In genomic region chr4:53582194-53582593, GRCh38 we compare ENCODE assay signal across 18 cellular contexts. TPM values are rescaled to one million over a fixed set of nuclear protein-coding genes. Genes with fewer than 3 reads are reported as not detected.
DNase-seq lines count a peak whose midpoint lies in the region; ATAC-seq, FAIRE-seq and TF ChIP-seq lines count a peak whose summit lies in the region.
"Had no signal": no experiment of that assay in that cellular context is flagged by ENCODE, and none has a peak within 500 bp of the region (broad histone marks: within the 10 kb centered on the region; RNA-seq: fewer than 3 reads in every experiment).

No MANE protein-coding gene starts in this region.

- peak overlapping the region; percentile 84; the same call in 1 of the 3 replicates for H2BK15ac ChIP-seq in IMR-90 (ENCODE audit: low read depth, low read length)

- H4K91ac ChIP-seq in IMR-90 (ENCODE audit: insufficient read depth, low read depth, low read length) = peak overlapping the region; percentile 90

- TF ChIP-seq RAD21 in IMR-90 (IDR thresholded peaks at IDR 0.05; ENCODE audit: low read length) (no peak), HepG2 (CRISPR knock-in tag; IDR thresholded peaks at IDR 0.05) (no peak)

- H3K4me1 ChIP-seq in IMR-90 (ENCODE audit: control insufficient read depth, insufficient read depth, low read length) (peaks cover 28% of the 10 kb centered on the region), hepatocyte (ENCODE audit: insufficient read depth) (peaks cover 31% of the 10 kb centered on the region), HepG2 (ENCODE audit: insufficient read depth, low read length) (peaks cover 45% of the 10 kb centered on the region), thyroid gland (peaks cover 25 to 40% of the 10 kb centered on the region in 2 donors)

- no TSS peak for BruUV-seq in IMR-90 (replicated peaks; lab: Mats Ljungman, UMichigan)
- no TSS peak for BruUV-seq in HepG2 (replicated peaks; lab: Mats Ljungman, UMichigan)

- no peaks in the 10 kb centered on the region for H3K9me3 ChIP-seq in IMR-90 (ENCODE audit: control insufficient read depth, insufficient read depth, low read length)
- no peaks in the 10 kb centered on the region for H3K9me3 ChIP-seq in hepatocyte (ENCODE audit: low read depth)
- H3K9me3 ChIP-seq in HepG2 (ENCODE audit: low read length) = no peaks in the 10 kb centered on the region
- no peaks in the 10 kb centered on the region for H3K9me3 ChIP-seq in thyroid gland
- H3K9me3 ChIP-seq: A549, BLaER1 had no signal

- no peaks in the 10 kb centered on the region for H3K9me2 ChIP-seq in hepatocyte (replicated peaks; ENCODE audit: insufficient read depth)

- CTCF ChIA-PET in IMR-90 (lab: Yijun Ruan, JAX) (interaction anchor here (1.3 kb wide), 1 partner anchor 91 kb away, joined by 4 read pairs; no protein-coding TSS in a partner anchor), HepG2 (lab: Yijun Ruan, JAX; ENCODE audit: low intra/inter-chr PET ratio, low total read pairs) (no interaction called here)

- H2AFZ ChIP-seq in IMR-90 (replicated peaks; ENCODE audit: low read length, poor library complexity) (no peak overlapping the region), hepatocyte (no peak overlapping the region), HepG2 (ENCODE audit: low read length) (no peak overlapping the region)
- H2AFZ ChIP-seq: GM23338 had no signal

- peaks cover 2% of the 10 kb centered on the region for H3K27me3 Mint-ChIP-seq in activated T-helper 17 cell treated with anti-CD3 and anti-CD28 coated beads, Interleukin-2, amount 50 U/mL, for 72 hours

- peak overlapping the region; percentile 84 for H2BK120ac ChIP-seq in IMR-90 (ENCODE audit: low read depth, low read length)

- peaks cover 10% of the 10 kb centered on the region for H3K9me1 ChIP-seq in IMR-90 (ENCODE audit: insufficient read depth, low read length)

- H2BK5ac ChIP-seq in IMR-90 (ENCODE audit: low read depth, low read length, poor library complexity, severe bottlenecking) = no peak overlapping the region

- no peak overlapping the region for H3K4me3 Mint-ChIP-seq in activated T-helper 17 cell treated with anti-CD3 and anti-CD28 coated beads, Interleukin-2, amount 50 U/mL, for 72 hours
- H3K4me3 Mint-ChIP-seq: CD8-positive, alpha-beta memory T cell; GM23338 had no signal

- peak overlapping the region; percentile 24; the same call in 1 of the 2 replicates for H3K4me2 ChIP-seq in IMR-90 (ENCODE audit: low read depth, low read length)
- peak overlapping the region; percentile 38 for H3K4me2 ChIP-seq in hepatocyte
- H3K4me2 ChIP-seq in HepG2 (ENCODE audit: low read depth, low read length) = no peak overlapping the region
- H3K4me2 ChIP-seq: A549, BLaER1, GM23338 had no signal

- H3K56ac ChIP-seq in IMR-90 (ENCODE audit: extremely low read depth, insufficient read depth, low read length) = no peak overlapping the region

- H4K8ac ChIP-seq in IMR-90 (ENCODE audit: low read depth in 2 of 2, low read length in 2 of 2) = peak overlapping the region; percentile 10 to 37; a peak in 1 of 4 replicates

- peaks cover 77% of the 10 kb centered on the region for H3K79me2 ChIP-seq in hepatocyte
- H3K79me2 ChIP-seq in HepG2 (ENCODE audit: insufficient read depth, low read length) = no peaks in the 10 kb centered on the region

- H2BK20ac ChIP-seq in IMR-90 (ENCODE audit: low read depth, low read length) = peak overlapping the region; percentile 83

- no peaks in the 10 kb centered on the region for H4K20me1 ChIP-seq in IMR-90 (ENCODE audit: insufficient read depth, low read length)
- H4K20me1 ChIP-seq in hepatocyte (ENCODE audit: insufficient read depth, poor library complexity, severe bottlenecking) = no peaks in the 10 kb centered on the region
- H4K20me1 ChIP-seq in HepG2 (ENCODE audit: insufficient read depth, low read length) = no peaks in the 10 kb centered on the region
- H4K20me1 ChIP-seq: BLaER1 had no signal

- no peak overlapping the region for H3K27ac Mint-ChIP-seq in activated T-helper 17 cell treated with anti-CD3 and anti-CD28 coated beads, Interleukin-2, amount 50 U/mL, for 72 hours
- H3K27ac Mint-ChIP-seq: CD8-positive, alpha-beta memory T cell; GM23338 had no signal

- H4K5ac ChIP-seq in IMR-90 (ENCODE audit: low read depth, low read length) = peak overlapping the region; percentile 67; the same call in 1 of the 2 replicates

- TF ChIP-seq POLR2A in IMR-90 (IDR thresholded peaks at IDR 0.05; ENCODE audit: low read depth, low read length) (no peak), HepG2 (IDR thresholded peaks at IDR 0.05; ENCODE audit: insufficient read depth in 1 of 2, low read depth in 2 of 2, low read length in 2 of 2) (no peak), thyroid gland (IDR thresholded peaks at IDR 0.05) (no peak)

- H3K9ac ChIP-seq in IMR-90 (ENCODE audit: low read depth, low read length) = no peak overlapping the region
- no peak overlapping the region for H3K9ac ChIP-seq in HepG2 (ENCODE audit: insufficient read depth, low read depth, low read length)
- H3K9ac ChIP-seq: BLaER1 had no signal

- H3K4me3 ChIP-seq in IMR-90 (ENCODE audit: insufficient read depth, low read depth, low read length) (no peak overlapping the region), hepatocyte (no peak overlapping the region), HepG2 (replicated peaks in 1 of 3; ENCODE audit: insufficient read depth in 1 of 3, low read depth in 2 of 3, low read length in 3 of 3) (no peak overlapping the region), thyroid gland (replicated peaks in 1 of 3) (no peak overlapping the region)
- H3K4me3 ChIP-seq: A549, BLaER1, GM23338 had no signal

- in situ Hi-C loops in IMR-90 (cut with MboI; ENCODE audit: low sequenced_read_pairs) (no loop called here), HepG2 (cut with HindIII; ENCODE audit: extremely low pct_ligation_motif_present, low pct_unique_long_range_greater_than_20kb) (no loop called here)

- no peak overlapping the region for H3K27ac ChIP-seq in IMR-90 (ENCODE audit: insufficient read depth, low read length)
- H3K27ac ChIP-seq in hepatocyte = peak overlapping the region; percentile 3
- no peak overlapping the region for H3K27ac ChIP-seq in HepG2 (ENCODE audit: extremely low read length, insufficient read depth, low read length)
- H3K27ac ChIP-seq in thyroid gland = peak overlapping the region; percentile 35 to 67 (median 48)
- H3K27ac ChIP-seq: A549, BLaER1 had no signal

- peak in 1 of 2 experiments; percentile 69; a peak in 2 of 4 replicates for TF ChIP-seq EP300 in HepG2 (IDR thresholded peaks at IDR 0.05; ENCODE audit: low read depth in 2 of 2, low read length in 2 of 2)
- peak; percentile 80; the same call in 1 of the 2 replicates for TF ChIP-seq EP300 in HepG2 (CRISPR knock-in tag; IDR thresholded peaks at IDR 0.05; ENCODE audit: borderline replicate concordance)

- peak overlapping the region; percentile 22; the same call in 1 of the 2 replicates for H3K23ac ChIP-seq in IMR-90 (ENCODE audit: low read depth, low read length)

- H3K9me3 Mint-ChIP-seq in activated T-helper 17 cell treated with anti-CD3 and anti-CD28 coated beads, Interleukin-2, amount 50 U/mL, for 72 hours = no peaks in the 10 kb centered on the region
- H3K9me3 Mint-ChIP-seq: CD8-positive, alpha-beta memory T cell; GM23338 had no signal

- H3K4me1 Mint-ChIP-seq in activated T-helper 17 cell treated with anti-CD3 and anti-CD28 coated beads, Interleukin-2, amount 50 U/mL, for 72 hours = no peaks in the 10 kb centered on the region
- H3K4me1 Mint-ChIP-seq: CD8-positive, alpha-beta memory T cell had no signal

- intact Hi-C loops in IMR-90 (cut with micrococcal nuclease) = loop anchor here (10.0 kb wide), 1 partner anchor 203 kb away; no protein-coding TSS in a partner anchor
- intact Hi-C loops in HepG2 (cut with micrococcal nuclease; ENCODE audit: unreplicated experiment) = no loop called here
- intact Hi-C loops in thyroid gland (cut with DNase I) = no loop called here
- intact Hi-C loops in left colon (cut with DNase I, micrococcal nuclease) = no loop called here

- dilution Hi-C loops in IMR-90 (cut with HindIII; ENCODE audit: low sequenced_read_pairs, unreplicated experiment) = no loop called here

- no peaks in the 10 kb centered on the region for H3K36me3 ChIP-seq in IMR-90 (ENCODE audit: control insufficient read depth, insufficient read depth, low read length)
- H3K36me3 ChIP-seq in hepatocyte (replicated peaks; ENCODE audit: insufficient read depth, low read depth) = no peaks in the 10 kb centered on the region
- no peaks in the 10 kb centered on the region for H3K36me3 ChIP-seq in HepG2 (replicated peaks in 1 of 2; ENCODE audit: control insufficient read depth in 1 of 2, insufficient read depth in 2 of 2, low read length in 2 of 2)
- no peaks in the 10 kb centered on the region for H3K36me3 ChIP-seq in thyroid gland
- H3K36me3 ChIP-seq: BLaER1 had no signal

- DNase-seq in IMR-90 (no peak), hepatocyte (ENCODE audit: low spot score) (no peak), HepG2 (ENCODE audit: low spot score) (peak; percentile 77), thyroid gland (peak; percentile 41 to 56), AG20443 (ENCODE audit: low spot score) (no peak), left colon (no peak)
- DNase-seq: AML-193; CD8-positive, alpha-beta memory T cell; DMS53; H7; KBM-7 had no signal

- POLR2A ChIA-PET in IMR-90 (lab: Charles Lee; ENCODE audit: unreplicated experiment) = no interaction called here
- POLR2A ChIA-PET in HepG2 (lab: Yijun Ruan, JAX) = no interaction called here

- TF ChIP-seq CTCF in IMR-90 (conservative IDR thresholded peaks at IDR 0.05; ENCODE audit: low read depth, low read length) (no peak), hepatocyte (IDR thresholded peaks at IDR 0.05; ENCODE audit: poor library complexity) (no peak), HepG2 (CRISPR knock-in tag; IDR thresholded peaks at IDR 0.05) (no peak), thyroid gland (IDR thresholded peaks at IDR 0.05) (no peak)

- H3K36me3 Mint-ChIP-seq in activated T-helper 17 cell treated with anti-CD3 and anti-CD28 coated beads, Interleukin-2, amount 50 U/mL, for 72 hours (ENCODE audit: low read depth) = no peaks in the 10 kb centered on the region
- H3K36me3 Mint-ChIP-seq: CD8-positive, alpha-beta memory T cell had no signal

- 0 out of 2 replicates have a peak overlapping the region, but pooled peaks have one; percentile 28 for H2AK5ac ChIP-seq in IMR-90 (ENCODE audit: low read depth, low read length)

- no peaks in the 10 kb centered on the region for H3K27me3 ChIP-seq in IMR-90 (ENCODE audit: control insufficient read depth, insufficient read depth, low read length)
- no peaks in the 10 kb centered on the region for H3K27me3 ChIP-seq in hepatocyte
- H3K27me3 ChIP-seq in HepG2 (ENCODE audit: control insufficient read depth in 1 of 2, insufficient read depth in 2 of 2, low read length in 2 of 2) = no peaks in the 10 kb centered on the region
- no peaks in the 10 kb centered on the region for H3K27me3 ChIP-seq in thyroid gland
- H3K27me3 ChIP-seq: BLaER1 had no signal

- no peak for FAIRE-seq in HepG2 (lab: Jason Lieb, UNC)
- FAIRE-seq: A549, GM18507, HTR-8/SVneo had no signal

- ATAC-seq in IMR-90 (ENCODE audit: low read depth) (no peak), HepG2 (peak; percentile 96), left colon (no peak), HG03457 (IDR thresholded peaks at IDR 0.05; ENCODE audit: unreplicated experiment) (no peak)
- no peak for ATAC-seq in activated T-helper 17 cell treated with anti-CD3 and anti-CD28 coated beads, Interleukin-2, amount 50 U/mL, for 72 hours (replicated peaks)
- ATAC-seq: A549, GM23338 had no signal

- H3K4ac ChIP-seq in IMR-90 (ENCODE audit: low read depth, low read length) = peak overlapping the region; percentile 61

- no CpG with 5 or more reads among the region's 4 CpGs for WGBS in IMR-90 (ENCODE audit: extremely low coverage in 2 of 2, insufficient read length in 1 of 2), 2 experiments
- 38% methylated on average over 4 of the region's 4 CpGs for whole genome bisulfite sequencing in hepatocyte (ENCODE audit: low lambda C conversion rate, missing lambda C conversion rate)
- 0% methylated on average over 4 of the region's 4 CpGs for WGBS in HepG2 (ENCODE audit: low lambda C conversion rate)
- 31 to 37% methylated on average over 4 of the region's 4 CpGs for WGBS in thyroid gland, 2 donors

- peak overlapping the region; percentile 98 for H3K18ac ChIP-seq in IMR-90 (ENCODE audit: low read depth, low read length)

- H2AK9ac ChIP-seq in IMR-90 (replicated peaks; ENCODE audit: low read depth, low read length, poor library complexity) = no peak overlapping the region

- H3K14ac ChIP-seq in IMR-90 (replicated peaks; ENCODE audit: low read depth, low read length) = peak overlapping the region; percentile 53

- H3K79me1 ChIP-seq in IMR-90 (ENCODE audit: low read depth in 1 of 2, low read length in 2 of 2) = no peaks in the 10 kb centered on the region

RNA-seq across cellular contexts. Expression of gene LNX1, which starts 9.1 kb away (rescaled TPM):
- total RNA-seq in IMR-90 (2012; rRNA removed) (0.28 and 0.36 TPM in 2 replicates), hepatocyte (16.7 and 20.8 TPM in 2 replicates), HepG2 (2016; rRNA removed; fragmentation: Illumina TruSeq; extraction: Trizol) (0.49 and 0.62 TPM in 2 replicates), thyroid gland (10 to 100 TPM; 34.3 to 63.8 (median 43.3) TPM), left colon (10 to 100 TPM; 17.5 to 18.4 TPM)
- polyA plus RNA-seq in IMR-90 (2012; rRNA removed) (0.15 and 0.19 TPM in 2 replicates), hepatocyte (7.3 and 8.4 TPM in 2 replicates), HepG2 (2011; rRNA removed) (0.20 and 0.49 TPM in 2 replicates)
- 0.08 and 0.14 TPM in 2 replicates for polyA plus RNA-seq in IMR-90 (2012; cell fraction: cytosol; rRNA removed)
- 0.48 and 1.6 TPM in 2 replicates for polyA plus RNA-seq in IMR-90 (2012; cell fraction: nucleus; rRNA removed; ENCODE audit: low replicate concordance)
- total RNA-seq in HepG2 (2016; cell fraction: cytosol; rRNA removed; fragmentation: Illumina TruSeq; extraction: Trizol; ENCODE audit: low read depth) = 0.26 and 0.51 TPM in 2 replicates
- total RNA-seq in HepG2 (2016; cell fraction: insoluble cytoplasmic fraction; rRNA removed; fragmentation: Illumina TruSeq; extraction: Trizol) = 0.17 and 0.40 TPM in 2 replicates
- total RNA-seq in HepG2 (2016; cell fraction: membrane; rRNA removed; fragmentation: Illumina TruSeq; extraction: Trizol) = 0.34 and 0.37 TPM in 2 replicates
- total RNA-seq in HepG2 (2016; cell fraction: nucleus; rRNA removed; fragmentation: Illumina TruSeq; extraction: Trizol) = 0.22 and 1.1 TPM in 2 replicates
- 0.27 TPM in 2 replicates for polyA plus RNA-seq in HepG2 (2011; cell fraction: cytosol; rRNA removed)
- polyA plus RNA-seq in HepG2 (2011; cell fraction: nucleus; rRNA removed) = 0.53 and 0.57 TPM in 2 replicates
- 0.29 and 0.35 TPM in 2 replicates for polyA plus RNA-seq in HepG2 (2012)
- polyA plus RNA-seq in HepG2 (2016; cell fraction: cytosol; fragmentation: Illumina TruSeq; extraction: Trizol; ENCODE audit: low read depth) = 0.08 and 0.15 TPM in 2 replicates
- polyA plus RNA-seq in HepG2 (2016; cell fraction: insoluble cytoplasmic fraction; fragmentation: Illumina TruSeq; extraction: Trizol; ENCODE audit: low read depth) = 0.44 and 0.47 TPM in 2 replicates
- polyA plus RNA-seq in HepG2 (2016; cell fraction: membrane; fragmentation: Illumina TruSeq; extraction: Trizol; ENCODE audit: low read depth) = 0.25 and 0.34 TPM in 2 replicates
- polyA plus RNA-seq in HepG2 (2016; cell fraction: nucleus; fragmentation: Illumina TruSeq; extraction: Trizol; ENCODE audit: insufficient read depth, low read depth) = 0.26 and 0.32 TPM in 2 replicates
- polyA minus RNA-seq in HepG2 (2011; rRNA and poly(A)+ RNA removed; ENCODE audit: low replicate concordance) = 0.16 TPM in 1 of 2 replicates, not detected in the other
- polyA minus RNA-seq in HepG2 (2011; cell fraction: cytosol; rRNA and poly(A)+ RNA removed) = 0.20 TPM in 1 of 2 replicates, not detected in the other
- 1.2 and 1.5 TPM in 2 replicates for polyA minus RNA-seq in HepG2 (2011; cell fraction: nucleus; rRNA and poly(A)+ RNA removed)
- not detected for total RNA-seq in activated T-helper 17 cell treated with anti-CD3 and anti-CD28 coated beads, Interleukin-2, amount 50 U/mL, for 72 hours
- total RNA-seq: CD8-positive, alpha-beta memory T cell had no signal

Comparison
In these comparisons a context has a peak if more than half of its experiments do, and no peak if none do; other contexts are left out.
1. DNase-seq: peak in HepG2 (single experiment) and thyroid gland (2 of 2); none in IMR-90 (single experiment), hepatocyte (single experiment), AG20443 (single experiment) and left colon (0 of 2).
2. H3K27ac ChIP-seq: peak in hepatocyte (single experiment) and thyroid gland (3 of 3); none in IMR-90 (single experiment) and HepG2 (single experiment).